Comparison of ENCODE assay signal across 8 cellular contexts in genomic region chr2:96507957-96508520, GRCh38. TPM values are rescaled to one million over a fixed set of nuclear protein-coding genes. Genes with fewer than 3 reads are reported as not detected.
A peak's percentile ranks its signal among the peaks of the same experiment; 100 is the strongest.
DNase-seq lines count a peak whose midpoint lies in the region; ATAC-seq and TF ChIP-seq lines count a peak whose summit lies in the region.

No MANE protein-coding gene starts in this region.

- peak; percentile 63 for DNase-seq in Ammon's horn (ENCODE audit: low spot score)
- DNase-seq in GM19240 (ENCODE audit: insufficient read length, low spot score): peak; percentile 70
- peak; percentile 36 for DNase-seq in KG1 (lab: John Stamatoyannopoulos, UW)
- peak; percentile 94 for DNase-seq in SK-N-SH
- DNase-seq in activated naive CD4-positive, alpha-beta T cell treated with Interleukin-2 at 50 U/mL for 16 hours: peak; percentile 90
- peak; percentile 59 to 84 for DNase-seq in cardiac muscle cell (ENCODE audit: low read depth in 1 of 2, low spot score in 1 of 2)
- DNase-seq in psoas muscle: peak; percentile 78 to 86
- DNase-seq in uterus: peak; percentile 62 to 70

- TF ChIP-seq POLR2A in uterus (IDR thresholded peaks at IDR 0.05): no peak

- H3K4me3 ChIP-seq in SK-N-SH (ENCODE audit: low read depth in 2 of 2, low read length in 1 of 2): peak overlapping the region; percentile 47 to 59
- H3K4me3 ChIP-seq in cardiac muscle cell: no peak overlapping the region
- peak overlapping the region; percentile 66 for H3K4me3 ChIP-seq in psoas muscle
- peak overlapping the region in 1 of 2 donors; percentile 5 for H3K4me3 ChIP-seq in uterus

- H3K27ac ChIP-seq in SK-N-SH (ENCODE audit: low read depth in 2 of 2, low read length in 1 of 2): no peak overlapping the region
- H3K27ac ChIP-seq in cardiac muscle cell: no peak overlapping the region
- H3K27ac ChIP-seq in psoas muscle: no peak overlapping the region
- H3K27ac ChIP-seq in uterus: no peak overlapping the region

- no peaks in the 10 kb centered on the region for H3K79me2 ChIP-seq in SK-N-SH (ENCODE audit: insufficient read depth)

- peak; percentile 89 for TF ChIP-seq CTCF in SK-N-SH (IDR thresholded peaks at IDR 0.05)
- peak; percentile 91 for TF ChIP-seq CTCF in cardiac muscle cell (IDR thresholded peaks at IDR 0.05; ENCODE audit: low read depth, low read length)
- peak; percentile 100 for TF ChIP-seq CTCF in psoas muscle (IDR thresholded peaks at IDR 0.05)
- peak; percentile 97 to 100 (median 98) for TF ChIP-seq CTCF in uterus (IDR thresholded peaks at IDR 0.05)

- CTCF ChIA-PET in SK-N-SH (lab: Yijun Ruan, JAX): interaction anchor here (0.6 to 13.9 kb wide), 29 partner anchors 10 to 515 kb away, joined by 3 to 273 read pairs (median 8); partner anchors contain the start of gene SNRNP200

- H3F3A ChIP-seq in SK-N-SH (replicated peaks; ENCODE audit: insufficient read depth): no peaks in the 10 kb centered on the region

- ATAC-seq in psoas muscle: peak; percentile 76 to 87 (median 79)

- 0 out of 2 replicates have a peak overlapping the region, but pooled peaks have one; percentile 40 for H2AFZ ChIP-seq in SK-N-SH (ENCODE audit: low read depth)

- H3K36me3 ChIP-seq in SK-N-SH (replicated peaks in 1 of 2; ENCODE audit: control insufficient read depth in 1 of 2, insufficient read depth in 2 of 2, low read length in 1 of 2) (no peaks in the 10 kb centered on the region), cardiac muscle cell (no peaks in the 10 kb centered on the region), psoas muscle (ENCODE audit: insufficient read depth in 1 of 2, low read depth in 1 of 2) (no peaks in the 10 kb centered on the region), uterus (no peaks in the 10 kb centered on the region)

- POLR2A ChIA-PET in SK-N-SH (lab: Yijun Ruan, JAX): no interaction called here

- H3K4me2 ChIP-seq in SK-N-SH: peak overlapping the region; percentile 76

- no peak for TF ChIP-seq EP300 in SK-N-SH (IDR thresholded peaks at IDR 0.05; ENCODE audit: borderline replicate concordance in 1 of 2, low read depth in 1 of 2, low read length in 1 of 2)

- 41% methylated on average over 7 of the region's 38 CpGs for WGBS in SK-N-SH (ENCODE audit: low lambda C conversion rate)
- WGBS in psoas muscle, 3 donors: 9 to 15% (median 10%) methylated on average over 28 to 38 of the region's 38 CpGs

- H3K9me3 ChIP-seq in SK-N-SH (no peaks in the 10 kb centered on the region), cardiac muscle cell (ENCODE audit: low read depth) (no peaks in the 10 kb centered on the region), psoas muscle (no peaks in the 10 kb centered on the region), uterus (no peaks in the 10 kb centered on the region)

- H3K9me2 ChIP-seq in SK-N-SH: no peaks in the 10 kb centered on the region

- intact Hi-C loops in psoas muscle (cut with DNase I): loop anchor here (2.0 to 10.0 kb wide), 4 partner anchors 149 to 513 kb away; partner anchors contain the start of genes ANKRD36C (in 1 of the 2), ASTL (in 1 of the 2) and SNRNP200 (in 1 of the 2)
- intact Hi-C loops in uterus (cut with DNase I; ENCODE audit: low total_unique reads): loop anchor here (5.0 kb wide), 1 partner anchor 101 kb away; no protein-coding TSS in a partner anchor

- H3K27me3 ChIP-seq in SK-N-SH (ENCODE audit: insufficient read depth): peaks cover 10% of the 10 kb centered on the region; the same call in 1 of the 2 replicates
- peaks cover 28% of the 10 kb centered on the region for H3K27me3 ChIP-seq in cardiac muscle cell
- no peaks in the 10 kb centered on the region for H3K27me3 ChIP-seq in psoas muscle (ENCODE audit: insufficient read depth in 3 of 3, low read length in 2 of 3)
- no peaks in the 10 kb centered on the region for H3K27me3 ChIP-seq in uterus

- no peaks in the 10 kb centered on the region for H4K20me1 ChIP-seq in SK-N-SH (ENCODE audit: insufficient read depth)

- peak; percentile 67 for TF ChIP-seq RAD21 in SK-N-SH (IDR thresholded peaks at IDR 0.05; ENCODE audit: low read length)

- H3K4me1 ChIP-seq in SK-N-SH (ENCODE audit: control insufficient read depth in 1 of 2, insufficient read depth in 2 of 2, low read depth in 1 of 2, low read length in 1 of 2): peaks cover 4 to 10% of the 10 kb centered on the region in 2 experiments; a peak in 1 of 4 replicates
- no peaks in the 10 kb centered on the region for H3K4me1 ChIP-seq in cardiac muscle cell (ENCODE audit: low read depth)
- H3K4me1 ChIP-seq in psoas muscle: peaks cover 39% of the 10 kb centered on the region
- H3K4me1 ChIP-seq in uterus: no peaks in the 10 kb centered on the region

- H3K9ac ChIP-seq in SK-N-SH: no peak overlapping the region

TF ChIP-seq in SK-N-SH, 30 proteins besides CTCF, POLR2A, EP300 and RAD21:
- TF ChIP-seq GABPA (IDR thresholded peaks at IDR 0.05; ENCODE audit: low read depth) (no peak), MXI1 (IDR thresholded peaks at IDR 0.05; ENCODE audit: low read depth, low read length) (0 out of 2 replicates have a peak, but pooled peaks have one; percentile 30), SMC3 (IDR thresholded peaks at IDR 0.05; ENCODE audit: low read depth, low read length) (peak; percentile 63)

RNA-seq across cellular contexts. Expression of gene NEURL3, which starts 2.9 kb away (rescaled TPM):
- polyA plus RNA-seq in SK-N-SH (2012; rRNA removed): 0.05 and 0.08 TPM in 2 replicates
- polyA plus RNA-seq in SK-N-SH (2012; cell fraction: cytosol; rRNA removed): 0.01 TPM in 1 of 2 replicates, not detected in the other
- polyA plus RNA-seq in SK-N-SH (2012; cell fraction: nucleus; rRNA removed): 0.04 TPM in 1 of 2 replicates, not detected in the other
- not detected in 2 replicates for total RNA-seq in cardiac muscle cell
- polyA plus RNA-seq in cardiac muscle cell: not detected in 2 replicates
- under 1 TPM in 1 of 4 donors, not detected in 3; 0.59 TPM for total RNA-seq in psoas muscle
- under 1 TPM in 2 of 3 donors, not detected in 1; 0.09 TPM for polyA plus RNA-seq in psoas muscle
- total RNA-seq in uterus: not detected

RNA-seq across cellular contexts. Expression of gene ARID5A, which starts 28.5 kb away (rescaled TPM):
- polyA plus RNA-seq in SK-N-SH (2012; rRNA removed): 3.3 TPM in 2 replicates
- polyA plus RNA-seq in SK-N-SH (2012; cell fraction: cytosol; rRNA removed): 2.0 and 2.3 TPM in 2 replicates
- 8.1 and 8.2 TPM in 2 replicates for polyA plus RNA-seq in SK-N-SH (2012; cell fraction: nucleus; rRNA removed)
- 7.6 and 8.4 TPM in 2 replicates for total RNA-seq in cardiac muscle cell
- 7.8 and 8.3 TPM in 2 replicates for polyA plus RNA-seq in cardiac muscle cell
- total RNA-seq in psoas muscle: 10 to 100 TPM; 25.7 to 73.6 (median 37.8) TPM
- 10 to 100 TPM; 12.9 to 29.9 (median 18.2) TPM for polyA plus RNA-seq in psoas muscle
- 10 to 100 TPM; 15.1 to 73.5 (median 36.3) TPM for total RNA-seq in uterus

Comparison
In these comparisons a context has a peak if more than half of its experiments do, and no peak if none do; other contexts are left out.
1. DNase-seq: peak in every context shown above with its lines; median percentile 94 in SK-N-SH; 90 in activated naive CD4-positive, alpha-beta T cell treated with Interleukin-2 at 50 U/mL for 16 hours; 82 in psoas muscle; 72 in cardiac muscle cell; 70 in GM19240; 66 in uterus; 63 in Ammon's horn; 36 in KG1.